ENCODE assay signal across 1 cellular context in the genomic region with DNA sequence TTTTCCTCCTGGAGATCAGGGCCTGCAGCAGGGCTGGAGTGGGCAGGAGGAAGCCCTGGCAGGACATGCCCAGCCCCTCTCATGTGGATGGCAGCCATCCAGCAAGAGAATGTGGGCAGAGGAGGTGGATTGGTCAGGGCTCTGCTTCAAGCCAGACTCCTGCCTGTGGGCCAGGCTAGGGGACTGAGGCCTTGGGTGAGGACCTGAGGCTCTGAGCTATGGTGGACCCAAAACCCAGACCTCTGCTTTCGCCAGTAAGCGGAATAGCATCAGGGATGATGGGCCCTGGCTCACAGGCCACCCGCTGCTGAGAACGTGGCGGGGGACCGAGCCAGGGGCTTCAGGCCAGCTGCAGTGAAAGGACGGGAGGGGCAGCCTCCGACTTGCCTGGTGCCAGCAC.
TF ChIP-seq lines count a peak whose summit lies in the region.

No MANE protein-coding gene starts in this region.

TF ChIP-seq in H1, 55 proteins besides CTCF, POLR2A, EP300 and RAD21:
- TF ChIP-seq PHF8 (conservative IDR thresholded peaks at IDR 0.05; ENCODE audit: low read depth, low read length) (no peak), CBX5 (IDR thresholded peaks at IDR 0.05; ENCODE audit: low read depth, low read length) (no peak), SP4 (IDR thresholded peaks at IDR 0.05; ENCODE audit: low read length) (no peak)
